Comparison of ENCODE assay signal across 8 cellular contexts in the genomic region with DNA sequence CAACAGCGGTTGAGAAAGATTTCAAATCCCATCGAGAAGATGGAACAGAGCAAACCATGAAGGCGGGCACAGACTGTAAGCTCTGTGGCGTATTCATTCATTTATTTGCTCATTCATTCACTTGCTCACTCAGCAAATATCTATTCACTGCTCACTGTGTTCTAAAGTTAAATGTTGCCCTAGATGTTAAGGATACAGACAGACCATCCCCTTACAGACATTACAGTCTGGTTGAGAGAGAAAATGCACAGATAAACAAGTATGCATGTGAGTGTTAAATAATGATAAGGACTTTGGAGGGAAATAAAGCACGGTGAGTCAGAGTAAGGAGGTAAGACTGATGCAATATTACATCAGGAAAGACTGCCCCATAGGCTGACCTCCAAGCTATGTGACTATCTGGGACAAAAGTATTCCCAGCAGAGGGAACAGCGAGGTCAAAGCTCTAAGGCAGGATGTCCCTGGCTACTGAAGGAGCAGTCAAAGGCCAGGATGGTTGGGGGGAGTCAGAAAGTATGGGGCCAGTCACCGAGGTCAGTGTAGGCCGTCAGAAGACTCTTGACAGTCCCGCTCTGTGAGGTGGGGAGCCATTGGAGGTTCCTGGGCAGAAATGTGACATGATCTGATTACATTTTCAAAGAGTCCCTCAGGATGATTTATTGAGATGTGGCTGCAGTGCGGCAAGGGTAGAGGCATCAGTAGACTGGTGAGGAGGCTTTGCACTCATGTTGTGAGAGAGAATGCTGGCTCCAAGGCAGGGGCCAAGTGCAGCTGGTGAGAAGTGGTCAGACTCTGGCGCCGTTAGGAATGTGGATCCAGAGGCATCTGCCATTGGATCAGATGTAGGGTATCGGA. TPM values are rescaled to one million over a fixed set of nuclear protein-coding genes. Genes with fewer than 3 reads are reported as not detected.
DNase-seq lines count a peak whose midpoint lies in the region; ATAC-seq and TF ChIP-seq lines count a peak whose summit lies in the region.

No MANE protein-coding gene starts in this region.

- H3K4me1 Mint-ChIP-seq in activated naive CD4-positive, alpha-beta T cell treated with anti-CD3 and anti-CD28 coated beads, Interleukin-2, amount 50 U/mL, for 24 hours = peaks cover 82% of the 10 kb centered on the region
- H3K4me1 Mint-ChIP-seq in chondrocyte (ENCODE audit: low read depth) = peaks cover 84% of the 10 kb centered on the region

- H3K9me3 Mint-ChIP-seq in activated naive CD4-positive, alpha-beta T cell treated with anti-CD3 and anti-CD28 coated beads, Interleukin-2, amount 50 U/mL, for 24 hours = peaks cover 4% of the 10 kb centered on the region
- H3K9me3 Mint-ChIP-seq in chondrocyte (ENCODE audit: low read depth) = no peaks in the 10 kb centered on the region

- H3K9me3 ChIP-seq in lung (ENCODE audit: control insufficient read depth in 2 of 2, insufficient read depth in 1 of 2, low read length in 1 of 2) = no peaks in the 10 kb centered on the region

- H3K4me3 ChIP-seq in lung = no peak overlapping the region

- no peak overlapping the region for H3K4me3 Mint-ChIP-seq in activated naive CD4-positive, alpha-beta T cell treated with anti-CD3 and anti-CD28 coated beads, Interleukin-2, amount 50 U/mL, for 24 hours
- H3K4me3 Mint-ChIP-seq in chondrocyte (ENCODE audit: unreplicated experiment) = no peak overlapping the region

- H3K27me3 Mint-ChIP-seq in activated naive CD4-positive, alpha-beta T cell treated with anti-CD3 and anti-CD28 coated beads, Interleukin-2, amount 50 U/mL, for 24 hours = no peaks in the 10 kb centered on the region
- no peaks in the 10 kb centered on the region for H3K27me3 Mint-ChIP-seq in chondrocyte (ENCODE audit: low read depth)

- ATAC-seq in lung (ENCODE audit: insufficient read depth, low FRiP score) = no peak
- no peak for ATAC-seq in HG03432 (IDR thresholded peaks at IDR 0.05; ENCODE audit: unreplicated experiment)

- peaks cover 35 to 70% of the 10 kb centered on the region in 2 donors for H3K4me1 ChIP-seq in lung (ENCODE audit: control insufficient read depth in 2 of 2, insufficient read depth in 2 of 2, low read length in 2 of 2)

- no peaks in the 10 kb centered on the region for H3K27me3 ChIP-seq in lung (ENCODE audit: control insufficient read depth, insufficient read depth)

- peak overlapping the region; percentile 45 to 88 for H3K27ac ChIP-seq in lung (ENCODE audit: low read depth in 1 of 2, low read length in 1 of 2)

- no peak for DNase-seq in activated naive CD4-positive, alpha-beta T cell (lab: John Stamatoyannopoulos, UW)
- DNase-seq in chondrocyte (ENCODE audit: low spot score) (no peak), lung (ENCODE audit: low spot score) (no peak), DMS153 (lab: John Stamatoyannopoulos, UW) (no peak)
- DNase-seq in activated CD8-positive, alpha-beta memory T cell treated with anti-CD3 and anti-CD28 coated beads, Interleukin-2, amount 50 U/mL, for 4 hours = no peak
- no peak for DNase-seq in stimulated activated naive CD4-positive, alpha-beta T cell treated with Interleukin-2 at 50 U/mL for 16 hours (lab: John Stamatoyannopoulos, UW)

- 82 to 88% methylated on average over 13 of the region's 13 CpGs for WGBS in lung, 2 donors

- peaks cover 23% of the 10 kb centered on the region for H3K36me3 Mint-ChIP-seq in activated naive CD4-positive, alpha-beta T cell treated with anti-CD3 and anti-CD28 coated beads, Interleukin-2, amount 50 U/mL, for 24 hours
- peaks cover 3% of the 10 kb centered on the region for H3K36me3 Mint-ChIP-seq in chondrocyte (ENCODE audit: low read depth)

- H3K27ac Mint-ChIP-seq in activated naive CD4-positive, alpha-beta T cell treated with anti-CD3 and anti-CD28 coated beads, Interleukin-2, amount 50 U/mL, for 24 hours = peak overlapping the region; percentile 56
- peak overlapping the region; percentile 97 for H3K27ac Mint-ChIP-seq in chondrocyte (ENCODE audit: unreplicated experiment)

- no peaks in the 10 kb centered on the region for H3K36me3 ChIP-seq in lung (ENCODE audit: control insufficient read depth in 2 of 2, insufficient read depth in 2 of 2, low read length in 2 of 2)

- TF ChIP-seq CTCF in chondrocyte (IDR thresholded peaks at IDR 0.05) (no peak), lung (IDR thresholded peaks at IDR 0.05; ENCODE audit: control extremely low read depth, extremely low read depth) (no peak)

RNA-seq across cellular contexts. Expression of a gene that starts 37.9 kb away (rescaled TPM):
- total RNA-seq in chondrocyte (40.1 to 65.1 TPM (median 41.3 TPM) in 3 replicates), lung (100 to 1,000 TPM in 1 of 2 donors, 10 to 100 TPM in 1; 59.3 to 108 TPM)
- polyA plus RNA-seq in lung = 10 to 100 TPM; 13.3 to 19.3 TPM
